8 cellular contexts compared by ENCODE assay signal in the genomic region with DNA sequence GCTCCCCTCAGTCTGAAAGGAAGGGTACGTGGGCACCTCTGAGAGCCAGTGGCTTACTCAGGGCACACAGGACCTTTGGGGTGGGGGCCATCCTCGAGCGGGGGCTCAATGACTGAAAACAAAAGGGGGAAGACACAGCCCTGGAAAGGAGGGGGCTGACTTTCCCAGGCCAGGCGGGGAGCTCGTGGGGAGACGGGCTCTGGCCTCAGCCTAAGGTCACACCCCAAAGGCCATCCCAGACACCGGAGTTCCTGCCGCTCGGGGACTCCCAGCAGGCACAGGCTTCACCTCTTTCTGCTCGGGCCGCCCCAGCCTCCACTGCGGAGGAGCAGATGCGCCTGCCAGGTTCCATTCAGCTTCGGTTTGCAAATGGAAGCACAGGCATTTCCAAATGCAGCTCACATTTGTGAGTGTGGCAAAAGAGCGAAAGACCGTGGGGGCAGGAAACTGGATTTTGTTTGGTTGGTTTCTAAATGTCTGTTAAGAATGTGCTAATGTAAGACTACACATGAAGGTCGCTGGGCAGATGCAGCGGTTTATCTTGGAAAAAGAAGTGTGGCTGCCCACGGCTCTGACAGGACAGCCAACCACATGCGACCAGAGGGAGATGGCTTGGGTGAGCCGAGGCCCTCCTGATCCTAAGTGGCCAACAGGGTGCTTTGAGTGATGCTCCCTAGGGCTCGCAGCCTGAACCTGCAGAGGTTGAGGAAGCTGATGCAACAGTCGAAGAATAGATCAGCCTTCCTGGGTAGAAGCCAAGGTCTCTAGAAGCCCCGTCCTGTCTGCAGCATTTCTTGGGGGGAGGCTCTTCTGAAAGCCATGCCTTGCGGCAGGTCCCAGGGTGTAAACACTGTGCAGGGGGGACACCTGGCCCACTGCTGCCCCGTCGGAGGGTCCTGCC.
DNase-seq lines count a peak whose midpoint lies in the region; ATAC-seq and TF ChIP-seq lines count a peak whose summit lies in the region.

No MANE protein-coding gene starts in this region.

- POLR2A ChIA-PET in activated CD4-positive, alpha-beta T cell treated with anti-CD3 and anti-CD28 coated beads, Interleukin-2, amount 10 ng/mL, durations not matched to agents 7 days and 5 days (lab: Charles Lee) = no interaction called here

- H3K9me2 ChIP-seq in hepatocyte (replicated peaks; ENCODE audit: insufficient read depth) = no peaks in the 10 kb centered on the region

- WGBS in hepatocyte (ENCODE audit: low lambda C conversion rate, missing lambda C conversion rate) = 78% methylated on average over 25 of the region's 27 CpGs
- 57 to 64% methylated on average over 21 to 25 of the region's 27 CpGs for whole genome bisulfite sequencing in tibial nerve, 2 donors

- H3K4me3 ChIP-seq in hepatocyte = no peak overlapping the region
- no peak overlapping the region for H3K4me3 ChIP-seq in tibial nerve

- H3K4me1 ChIP-seq in hepatocyte (ENCODE audit: insufficient read depth) (peaks cover 42% of the 10 kb centered on the region), tibial nerve (peaks cover 0 to 99% (median 75%) of the 10 kb centered on the region in 4 donors)

- H3K27ac ChIP-seq in hepatocyte = peak overlapping the region; percentile 83
- peak overlapping the region; percentile 55 to 86 (median 74) for H3K27ac ChIP-seq in tibial nerve

- in situ Hi-C loops in KBM-7 (cut with MboI; ENCODE audit: low pct_unique_long_range_greater_than_20kb, low sequenced_read_pairs) = no loop called here

- peaks cover 94% of the 10 kb centered on the region for H3K79me2 ChIP-seq in hepatocyte

- H3K36me3 ChIP-seq in hepatocyte (replicated peaks; ENCODE audit: insufficient read depth, low read depth) (no peaks in the 10 kb centered on the region), tibial nerve (no peaks in the 10 kb centered on the region)

- peaks cover 18% of the 10 kb centered on the region for H3K36me3 Mint-ChIP-seq in activated CD4-positive, alpha-beta T cell treated with anti-CD3 and anti-CD28 coated beads, Interleukin-2, amount 10 ng/mL, durations not matched to agents 7 days and 5 days (ENCODE audit: low read depth)
- peaks cover 20% of the 10 kb centered on the region for H3K36me3 Mint-ChIP-seq in activated T-helper 2 cell treated with anti-CD3 and anti-CD28 coated beads, Interferon-gamma antibody, Interleukin-2, Interleukin-4, amounts not matched to agents 10 μg/mL and 5 μg/mL and 100 μg/mL, durations not matched to agents 14 hours and 24 hours and 36 hours (ENCODE audit: low read depth)

- H3K4me1 Mint-ChIP-seq in activated CD4-positive, alpha-beta T cell treated with anti-CD3 and anti-CD28 coated beads, Interleukin-2, amount 10 ng/mL, durations not matched to agents 7 days and 5 days = peaks cover 93% of the 10 kb centered on the region
- peaks cover 77% of the 10 kb centered on the region for H3K4me1 Mint-ChIP-seq in activated T-helper 2 cell treated with anti-CD3 and anti-CD28 coated beads, Interferon-gamma antibody, Interleukin-2, Interleukin-4, amounts not matched to agents 10 μg/mL and 5 μg/mL and 100 μg/mL, durations not matched to agents 14 hours and 24 hours and 36 hours (ENCODE audit: low read depth)

- peak overlapping the region; percentile 44 for H3K4me2 ChIP-seq in hepatocyte

- peak overlapping the region; percentile 96 for H3K27ac Mint-ChIP-seq in activated CD4-positive, alpha-beta T cell treated with anti-CD3 and anti-CD28 coated beads, Interleukin-2, amount 10 ng/mL, durations not matched to agents 7 days and 5 days
- peak overlapping the region; percentile 45 for H3K27ac Mint-ChIP-seq in activated T-helper 2 cell treated with anti-CD3 and anti-CD28 coated beads, Interferon-gamma antibody, Interleukin-2, Interleukin-4, amounts not matched to agents 10 μg/mL and 5 μg/mL and 100 μg/mL, durations not matched to agents 14 hours and 24 hours and 36 hours

- ATAC-seq in HG02763 (IDR thresholded peaks at IDR 0.05; ENCODE audit: unreplicated experiment) = no peak

- TF ChIP-seq POLR2A in tibial nerve (IDR thresholded peaks at IDR 0.05) = no peak

- no peak for TF ChIP-seq EP300 in tibial nerve (IDR thresholded peaks at IDR 0.05)

- H3K27me3 Mint-ChIP-seq in activated CD4-positive, alpha-beta T cell treated with anti-CD3 and anti-CD28 coated beads, Interleukin-2, amount 10 ng/mL, durations not matched to agents 7 days and 5 days = peaks cover 1% of the 10 kb centered on the region
- peaks cover 2% of the 10 kb centered on the region for H3K27me3 Mint-ChIP-seq in activated T-helper 2 cell treated with anti-CD3 and anti-CD28 coated beads, Interferon-gamma antibody, Interleukin-2, Interleukin-4, amounts not matched to agents 10 μg/mL and 5 μg/mL and 100 μg/mL, durations not matched to agents 14 hours and 24 hours and 36 hours (ENCODE audit: low read depth)

- CTCF ChIA-PET in activated CD4-positive, alpha-beta T cell treated with anti-CD3 and anti-CD28 coated beads, Interleukin-2, amount 10 ng/mL, durations not matched to agents 7 days and 5 days (lab: Charles Lee) = interaction anchor here (1.0 to 1.6 kb wide), 3 partner anchors 10 to 120 kb away, joined by 3 to 5 read pairs (median 4); no protein-coding TSS in a partner anchor

- peak; percentile 32 for DNase-seq in activated CD4-positive, alpha-beta T cell treated with anti-CD3 and anti-CD28 coated beads, Interleukin-2, amount 10 ng/mL, durations not matched to agents 7 days and 5 days
- no peak for DNase-seq in activated CD4-positive, alpha-beta T cell treated with anti-CD3 and anti-CD28 coated beads for 1 hour
- DNase-seq in activated T-helper 2 cell treated with anti-CD3 and anti-CD28 coated beads, Interferon-gamma antibody, Interleukin-2, Interleukin-4, amounts not matched to agents 10 μg/mL and 5 μg/mL and 100 μg/mL, durations not matched to agents 14 hours and 24 hours and 36 hours (ENCODE audit: low spot score) = no peak
- peak; percentile 15 for DNase-seq in hepatocyte (ENCODE audit: low spot score)
- DNase-seq in tibial nerve (ENCODE audit: low spot score in 2 of 2) = no peak
- no peak for DNase-seq in 8988T
- DNase-seq in KBM-7 = no peak

- H3K9me3 Mint-ChIP-seq in activated CD4-positive, alpha-beta T cell treated with anti-CD3 and anti-CD28 coated beads, Interleukin-2, amount 10 ng/mL, durations not matched to agents 7 days and 5 days = no peaks in the 10 kb centered on the region
- no peaks in the 10 kb centered on the region for H3K9me3 Mint-ChIP-seq in activated T-helper 2 cell treated with anti-CD3 and anti-CD28 coated beads, Interferon-gamma antibody, Interleukin-2, Interleukin-4, amounts not matched to agents 10 μg/mL and 5 μg/mL and 100 μg/mL, durations not matched to agents 14 hours and 24 hours and 36 hours

- TF ChIP-seq CTCF in hepatocyte (IDR thresholded peaks at IDR 0.05; ENCODE audit: poor library complexity) = no peak
- no peak for TF ChIP-seq CTCF in tibial nerve (IDR thresholded peaks at IDR 0.05)

- H2AFZ ChIP-seq in hepatocyte = no peak overlapping the region

- peaks cover 4% of the 10 kb centered on the region for H4K20me1 ChIP-seq in hepatocyte (ENCODE audit: insufficient read depth, poor library complexity, severe bottlenecking)

- H3K27me3 ChIP-seq in hepatocyte = no peaks in the 10 kb centered on the region
- H3K27me3 ChIP-seq in tibial nerve = no peaks in the 10 kb centered on the region

- H3K9me3 ChIP-seq in hepatocyte (ENCODE audit: low read depth) (no peaks in the 10 kb centered on the region), tibial nerve (no peaks in the 10 kb centered on the region)

- intact Hi-C loops in activated T-helper 2 cell treated with anti-CD3 and anti-CD28 coated beads, Interferon-gamma antibody, Interleukin-2, Interleukin-4, amounts not matched to agents 10 μg/mL and 5 μg/mL and 100 μg/mL, durations not matched to agents 14 hours and 24 hours and 36 hours (cut with micrococcal nuclease) = loop anchor here (2.0 to 10.0 kb wide), 2 partner anchors 117 to 229 kb away; no protein-coding TSS in a partner anchor

- peak overlapping the region; percentile 85 for H3K4me3 Mint-ChIP-seq in activated CD4-positive, alpha-beta T cell treated with anti-CD3 and anti-CD28 coated beads, Interleukin-2, amount 10 ng/mL, durations not matched to agents 7 days and 5 days
- H3K4me3 Mint-ChIP-seq in activated T-helper 2 cell treated with anti-CD3 and anti-CD28 coated beads, Interferon-gamma antibody, Interleukin-2, Interleukin-4, amounts not matched to agents 10 μg/mL and 5 μg/mL and 100 μg/mL, durations not matched to agents 14 hours and 24 hours and 36 hours (ENCODE audit: low read depth) = peak overlapping the region; percentile 47

Comparison
In these comparisons a context has a peak if more than half of its experiments do, and no peak if none do; other contexts are left out.
1. DNase-seq: peak in activated CD4-positive, alpha-beta T cell treated with anti-CD3 and anti-CD28 coated beads, Interleukin-2, amount 10 ng/mL, durations not matched to agents 7 days and 5 days (single experiment) and hepatocyte (single experiment); none in activated CD4-positive, alpha-beta T cell treated with anti-CD3 and anti-CD28 coated beads for 1 hour (single experiment), activated T-helper 2 cell treated with anti-CD3 and anti-CD28 coated beads, Interferon-gamma antibody, Interleukin-2, Interleukin-4, amounts not matched to agents 10 μg/mL and 5 μg/mL and 100 μg/mL, durations not matched to agents 14 hours and 24 hours and 36 hours (single experiment), tibial nerve (0 of 2), 8988T (single experiment) and KBM-7 (single experiment).